8 cellular contexts compared by ENCODE assay signal in the genomic region with DNA sequence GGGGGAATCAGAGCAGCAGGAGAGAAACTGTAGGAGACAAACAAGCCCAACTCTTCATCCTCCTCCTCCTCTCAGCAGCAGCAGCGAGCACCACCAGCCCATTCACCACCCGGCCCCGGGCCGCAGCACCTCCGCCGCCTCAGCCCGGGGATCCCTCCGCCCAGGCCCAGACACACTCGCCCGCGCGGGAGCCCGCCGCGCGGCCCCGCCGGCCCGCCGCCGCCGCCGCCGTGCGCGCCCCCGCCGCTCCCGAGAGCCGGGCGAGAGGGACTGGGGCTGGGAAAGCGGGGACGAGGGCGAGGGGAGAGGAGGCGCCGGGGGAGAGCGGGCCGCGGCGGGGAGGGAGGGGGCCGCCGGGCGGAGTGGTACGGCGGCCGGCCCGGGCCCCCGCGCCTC. TPM values are rescaled to one million over a fixed set of nuclear protein-coding genes. Genes with fewer than 3 reads are reported as not detected.
DNase-seq lines count a peak whose midpoint lies in the region; ATAC-seq and TF ChIP-seq lines count a peak whose summit lies in the region.

PHF21A (minus strand) TSS at position 127 of the 396 bp plus-strand sequence. CDS start 37,235 bp downstream, outside the sequence.

- peak; percentile 75 for TF ChIP-seq POLR2A in GM19099 (IDR thresholded peaks at IDR 0.05; ENCODE audit: extremely low read depth, insufficient read length, low read depth)
- peak; percentile 32 for TF ChIP-seq POLR2A in right lobe of liver (IDR thresholded peaks at IDR 0.05)

- no peaks in the 10 kb centered on the region for H3K9me3 ChIP-seq in right lobe of liver

- ATAC-seq in HG03378 (IDR thresholded peaks at IDR 0.05; ENCODE audit: unreplicated experiment) = peak; percentile 33
- peak; percentile 71 to 89 (median 84) for ATAC-seq in right lobe of liver

- H3K4me3 ChIP-seq in right lobe of liver = peak within 1 kb of the TSS; percentile 52 to 79 (median 72)

- H3K36me3 ChIP-seq in right lobe of liver = no peaks in the 10 kb centered on the region

- intact Hi-C loops in right lobe of liver (cut with DNase I) = no loop called here

- no peaks in the 10 kb centered on the region for H3K27me3 ChIP-seq in right lobe of liver

- 0% methylated on average over 11 of the region's 49 CpGs for WGBS in right lobe of liver (ENCODE audit: insufficient coverage, low coverage, low lambda C conversion rate, missing lambda C conversion rate)

- TF ChIP-seq CTCF in right lobe of liver (IDR thresholded peaks at IDR 0.05) = no peak

- H3K4me1 ChIP-seq in right lobe of liver = peaks cover 0 to 15% (median 0%) of the 10 kb centered on the region in 4 donors

- H3K27ac ChIP-seq in right lobe of liver = peak within 1 kb of the TSS; percentile 79 to 93 (median 83)

- peak; percentile 68 to 74 for DNase-seq in AML-193 (lab: John Stamatoyannopoulos, UW)
- DNase-seq in NCI-H526 treated with DMSO at 0.1 percent for 48 hours (lab: John Stamatoyannopoulos, UW) = peak; percentile 93
- peak; percentile 87 for DNase-seq in activated CD4-positive, alpha-beta T cell treated with anti-CD3 and anti-CD28 coated beads, Interleukin-2, amount 50 U/mL, for 1 hour
- peak; percentile 93 for DNase-seq in dermis blood vessel endothelial cell
- DNase-seq in right lobe of liver = peak; percentile 91 to 92 (median 92)
- DNase-seq in stimulated activated CD4-positive, alpha-beta T cell treated with anti-CD3 and anti-CD28 coated beads, TNF-alpha, amount 100 ng/mL, for 1 hour (ENCODE audit: low read depth in 3 of 3, low spot score in 1 of 3) = peak; percentile 72 to 82 (median 82)

RNA-seq across cellular contexts. Expression of gene PHF21A, which starts in this region (rescaled TPM):
- total RNA-seq in dermis blood vessel endothelial cell (6.3 and 13.2 TPM in 2 replicates), right lobe of liver (10 to 100 TPM in 5 of 6 experiments, 1 to 10 TPM in 1; 9.2 to 17.1 (median 10.4) TPM)

Comparison
In these comparisons a context has a peak if more than half of its experiments do, and no peak if none do; other contexts are left out.
1. Peak in every context shown above with its lines: DNase-seq, ATAC-seq, H3K4me3 ChIP-seq and H3K27ac ChIP-seq.